In genomic region chr4:64340243-64341110, GRCh38 we compare ENCODE assay signal across 13 cellular contexts.
A peak's percentile ranks its signal among the peaks of the same experiment; 100 is the strongest.
DNase-seq lines count a peak whose midpoint lies in the region; ATAC-seq, FAIRE-seq and TF ChIP-seq lines count a peak whose summit lies in the region.
"Had no signal": no experiment of that assay in that cellular context is flagged by ENCODE, and none has a peak within 500 bp of the region (broad histone marks: within the 10 kb centered on the region; RNA-seq: fewer than 3 reads in every experiment).

No MANE protein-coding gene starts in this region.

- DNase-seq in NCI-H446 treated with DMSO at 0.1 percent for 48 hours (lab: John Stamatoyannopoulos, UW) (peak; percentile 95), H1 (ENCODE audit: low read depth in 1 of 2, low spot score in 2 of 2) (no peak), left ventricle myocardium superior (peak; percentile 69), spleen (peak; percentile 54), HuH-7.5 (ENCODE audit: low spot score) (no peak), GM03348 (ENCODE audit: low spot score) (no peak)
- DNase-seq: DMS153, KG1, NCI-H1436 treated with DMSO at 0.1 percent for 48 hours, NCI-H69 had no signal

- no peak overlapping the region for H4K91ac ChIP-seq in H1 (replicated peaks; ENCODE audit: insufficient read length, low read length)

- no peak overlapping the region for H3K4me3 ChIP-seq in H1 (ENCODE audit: extremely low read depth in 1 of 4, insufficient read depth in 2 of 4, low read depth in 3 of 4, low read length in 4 of 4)
- no peak overlapping the region for H3K4me3 ChIP-seq in spleen

- H2BK20ac ChIP-seq in H1 (ENCODE audit: low read length) = no peak overlapping the region

- no peak overlapping the region for H3K4me3 Mint-ChIP-seq in stimulated activated memory B cell treated with anti-CD40 and anti-IgM and Interleukin-4, amounts not matched to agents 10 μg/mL and 1 μg/mL and 100 μg/mL, for 72 hours

- no peak for FAIRE-seq in H1 (lab: Jason Lieb, UNC)

- no peak overlapping the region for H2AFZ ChIP-seq in H1 (ENCODE audit: low read length)

- CTCF ChIA-PET in H1 (lab: Charles Lee; ENCODE audit: partially characterized antibody) = interaction anchor here (0.8 to 2.4 kb wide), 5 partner anchors 10 to 25 kb away, joined by 3 to 6 read pairs (median 3); no protein-coding TSS in a partner anchor

- no peak overlapping the region for H2BK120ac ChIP-seq in H1 (replicated peaks; ENCODE audit: low read depth, low read length)

- H3K4me2 ChIP-seq in H1 (ENCODE audit: insufficient read depth in 1 of 2, low read depth in 2 of 2, low read length in 2 of 2) = no peak overlapping the region

- H3K56ac ChIP-seq in H1 (replicated peaks; ENCODE audit: insufficient read length, low read depth, low read length) = no peak overlapping the region

- WGBS in H1 (ENCODE audit: extremely low coverage in 1 of 2, insufficient coverage in 1 of 2, insufficient read length in 1 of 2, insufficient replicate concordance in 2 of 2, low coverage in 1 of 2, low lambda C conversion rate in 2 of 2, missing lambda C conversion rate in 1 of 2), 2 experiments = 95% methylated on average over 5 of the region's 5 CpGs; no CpG with 5 or more reads in 1 of the 2 experiments
- WGBS in spleen, 5 donors = 72 to 89% (median 76%) methylated on average over 4 to 5 of the region's 5 CpGs

- no peak overlapping the region for H2BK5ac ChIP-seq in H1 (ENCODE audit: low read depth, low read length)

- no peak overlapping the region for H2AK5ac ChIP-seq in H1 (ENCODE audit: low read depth, low read length)

- H3K14ac ChIP-seq in H1 (ENCODE audit: insufficient read length) = no peak overlapping the region

- no peak overlapping the region for H3K4ac ChIP-seq in H1 (replicated peaks; ENCODE audit: insufficient read length, low read depth, low read length)

- H3K18ac ChIP-seq in H1 (ENCODE audit: extremely low read depth, low read length) = no peak overlapping the region

- H3K9me3 ChIP-seq in H1 (ENCODE audit: insufficient read depth in 2 of 2, low read depth in 1 of 2, low read length in 1 of 2) = no peaks in the 10 kb centered on the region
- H3K9me3 ChIP-seq in spleen = peaks cover 0 to 22% (median 8%) of the 10 kb centered on the region in 8 donors

- H3K23ac ChIP-seq in H1 (ENCODE audit: insufficient read length) = no peak overlapping the region

- TF ChIP-seq POLR2A in H1 (IDR thresholded peaks at IDR 0.05; ENCODE audit: control extremely low read depth in 1 of 2, low read depth in 2 of 2, low read length in 2 of 2) (no peak), spleen (IDR thresholded peaks at IDR 0.05) (no peak)

- H4K8ac ChIP-seq in H1 (ENCODE audit: extremely low read depth, insufficient read depth, low read length) = peak overlapping the region; percentile 51; the same call in 1 of the 2 replicates

- no peak overlapping the region for H3K27ac Mint-ChIP-seq in stimulated activated memory B cell treated with anti-CD40 and anti-IgM and Interleukin-4, amounts not matched to agents 10 μg/mL and 1 μg/mL and 100 μg/mL, for 72 hours

- no peaks in the 10 kb centered on the region for H3K36me3 Mint-ChIP-seq in stimulated activated memory B cell treated with anti-CD40 and anti-IgM and Interleukin-4, amounts not matched to agents 10 μg/mL and 1 μg/mL and 100 μg/mL, for 72 hours

- POLR2A ChIA-PET in H1 (lab: Charles Lee; ENCODE audit: partially characterized antibody) = no interaction called here

- no peak overlapping the region for H4K5ac ChIP-seq in H1 (ENCODE audit: insufficient read length, low read depth, low read length)

- H3K27ac ChIP-seq in H1 (ENCODE audit: low read depth, low read length) (no peak overlapping the region), spleen (no peak overlapping the region)
- H3K27ac ChIP-seq: C4-2B had no signal

- no peak for TF ChIP-seq EP300 in H1 (IDR thresholded peaks at IDR 0.05; ENCODE audit: borderline replicate concordance in 1 of 2, low read depth in 2 of 2, low read length in 2 of 2)

- no peaks in the 10 kb centered on the region for H3K23me2 ChIP-seq in H1 (ENCODE audit: low read depth, low read length)

- no peaks in the 10 kb centered on the region for H3K79me1 ChIP-seq in H1 (ENCODE audit: low read depth, low read length)

- H3K36me3 ChIP-seq in H1 (ENCODE audit: control insufficient read depth in 2 of 4, insufficient read depth in 4 of 4, low read length in 3 of 4) (no peaks in the 10 kb centered on the region), spleen (no peaks in the 10 kb centered on the region)

- ATAC-seq in left ventricle myocardium superior (peak; percentile 80), HG02973 (IDR thresholded peaks at IDR 0.05; ENCODE audit: unreplicated experiment) (no peak)
- ATAC-seq in stimulated activated memory B cell treated with anti-CD40 and anti-IgM and Interleukin-4, amounts not matched to agents 10 μg/mL and 1 μg/mL and 100 μg/mL, for 72 hours = no peak

- TF ChIP-seq RAD21 in H1 (IDR thresholded peaks at IDR 0.05 in 1 of 2, conservative IDR thresholded peaks at IDR 0.05 in 1 of 2; ENCODE audit: low read depth in 2 of 2, low read length in 2 of 2) = no peak

- H2BK12ac ChIP-seq in H1 (ENCODE audit: low read depth, low read length) = no peak overlapping the region

- H3K9ac ChIP-seq in H1 (replicated peaks in 1 of 4; ENCODE audit: extremely low read depth in 1 of 4, low read depth in 3 of 4, low read length in 3 of 4) = no peak overlapping the region

- TF ChIP-seq CTCF in H1 (IDR thresholded peaks at IDR 0.05; ENCODE audit: control extremely low read depth in 1 of 3, insufficient read depth in 1 of 3, low read depth in 1 of 3, low read length in 3 of 3) (no peak), spleen (IDR thresholded peaks at IDR 0.05 in 8 of 11, conservative IDR thresholded peaks at IDR 0.05 in 3 of 11) (no peak)

- H3K27me3 ChIP-seq in H1 (replicated peaks in 1 of 4; ENCODE audit: control insufficient read depth in 3 of 4, extremely low read depth in 1 of 4, insufficient read depth in 3 of 4, low read length in 3 of 4) (no peaks in the 10 kb centered on the region), spleen (replicated peaks in 1 of 7) (no peaks in the 10 kb centered on the region)

- no peaks in the 10 kb centered on the region for H3K79me2 ChIP-seq in H1 (ENCODE audit: control insufficient read depth in 1 of 2, insufficient read depth in 2 of 2, low read length in 2 of 2)

- intact Hi-C loops in left ventricle myocardium superior (cut with micrococcal nuclease) (no loop called here), spleen (cut with DNase I; ENCODE audit: low total_unique reads) (no loop called here)

- no peak overlapping the region for H2BK15ac ChIP-seq in H1 (ENCODE audit: low read length)

- H3K27me3 Mint-ChIP-seq in stimulated activated memory B cell treated with anti-CD40 and anti-IgM and Interleukin-4, amounts not matched to agents 10 μg/mL and 1 μg/mL and 100 μg/mL, for 72 hours = no peaks in the 10 kb centered on the region

- no peaks in the 10 kb centered on the region for H3K4me1 Mint-ChIP-seq in stimulated activated memory B cell treated with anti-CD40 and anti-IgM and Interleukin-4, amounts not matched to agents 10 μg/mL and 1 μg/mL and 100 μg/mL, for 72 hours

- H3K4me1 ChIP-seq in H1 (replicated peaks in 1 of 4; ENCODE audit: control insufficient read depth in 3 of 4, insufficient read depth in 4 of 4, low read length in 3 of 4) (no peaks in the 10 kb centered on the region), spleen (no peaks in the 10 kb centered on the region)

- H4K20me1 ChIP-seq in H1 (replicated peaks in 1 of 2; ENCODE audit: control insufficient read depth in 1 of 2, insufficient read depth in 2 of 2, low read length in 2 of 2) = no peaks in the 10 kb centered on the region

- H3K9me3 Mint-ChIP-seq in stimulated activated memory B cell treated with anti-CD40 and anti-IgM and Interleukin-4, amounts not matched to agents 10 μg/mL and 1 μg/mL and 100 μg/mL, for 72 hours = no peaks in the 10 kb centered on the region

TF ChIP-seq in H1, 55 proteins besides CTCF, POLR2A, EP300 and RAD21 (continues in another document):
- TF ChIP-seq, protein P1, sequence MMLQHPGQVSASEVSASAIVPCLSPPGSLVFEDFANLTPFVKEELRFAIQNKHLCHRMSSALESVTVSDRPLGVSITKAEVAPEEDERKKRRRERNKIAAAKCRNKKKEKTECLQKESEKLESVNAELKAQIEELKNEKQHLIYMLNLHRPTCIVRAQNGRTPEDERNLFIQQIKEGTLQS (IDR thresholded peaks at IDR 0.05; ENCODE audit: insufficient read depth, low read depth, low read length) = no peak
- no peak for TF ChIP-seq HDAC6 (IDR thresholded peaks at IDR 0.05; ENCODE audit: low read depth, low read length)
- no peak for TF ChIP-seq SRF (IDR thresholded peaks at IDR 0.05; ENCODE audit: low read depth, low read length)
- no peak for TF ChIP-seq SP1 (IDR thresholded peaks at IDR 0.05; ENCODE audit: low read depth, low read length)
- TF ChIP-seq JUN (IDR thresholded peaks at IDR 0.05; ENCODE audit: low read depth, low read length) = no peak
- no peak for TF ChIP-seq POU5F1 (IDR thresholded peaks at IDR 0.05; ENCODE audit: low read depth, low read length)
- TF ChIP-seq ASH2L (IDR thresholded peaks at IDR 0.05; ENCODE audit: low read length) = no peak

Comparison
In these comparisons a context has a peak if more than half of its experiments do, and no peak if none do; other contexts are left out.
1. DNase-seq: peak in NCI-H446 treated with DMSO at 0.1 percent for 48 hours (single experiment), left ventricle myocardium superior (single experiment) and spleen (single experiment); none in H1 (0 of 2), HuH-7.5 (single experiment) and GM03348 (single experiment).